Comparison of ENCODE assay signal across 8 cellular contexts in genomic region chr1:240575976-240576666, GRCh38. TPM values are rescaled to one million over a fixed set of nuclear protein-coding genes. Genes with fewer than 3 reads are reported as not detected.
A peak's percentile ranks its signal among the peaks of the same experiment; 100 is the strongest.
DNase-seq lines count a peak whose midpoint lies in the region; ATAC-seq and TF ChIP-seq lines count a peak whose summit lies in the region.

No MANE protein-coding gene starts in this region.

- peaks cover 19% of the 10 kb centered on the region for H3K4me1 Mint-ChIP-seq in endodermal cell

- TF ChIP-seq CTCF in endodermal cell (conservative IDR thresholded peaks at IDR 0.05) (no peak), smooth muscle cell (IDR thresholded peaks at IDR 0.05; ENCODE audit: borderline replicate concordance, insufficient read depth, poor library complexity, severe bottlenecking) (no peak)

- peak overlapping the region; percentile 12 for H2AFZ ChIP-seq in smooth muscle cell (ENCODE audit: low read depth)

- H3K79me2 ChIP-seq in smooth muscle cell (ENCODE audit: low read depth) = no peaks in the 10 kb centered on the region

- peak overlapping the region; percentile 89 for H3K27ac Mint-ChIP-seq in endodermal cell

- H3K9ac ChIP-seq in endodermal cell (ENCODE audit: extremely low read depth, low read length, poor library complexity, severe bottlenecking) = no peak overlapping the region
- no peak overlapping the region for H3K9ac ChIP-seq in smooth muscle cell (ENCODE audit: low read depth)

- H3K36me3 ChIP-seq in endodermal cell (ENCODE audit: control insufficient read depth, insufficient read depth, low read length) (peaks cover 46% of the 10 kb centered on the region), smooth muscle cell (ENCODE audit: low read depth) (no peaks in the 10 kb centered on the region)

- WGBS in endodermal cell (ENCODE audit: insufficient coverage in 1 of 2, insufficient read length in 1 of 2), 2 experiments = 90 to 100% methylated on average over 1 to 8 of the region's 9 CpGs
- 57% methylated on average over 9 of the region's 9 CpGs for WGBS in smooth muscle cell (ENCODE audit: low lambda C conversion rate)

- no peaks in the 10 kb centered on the region for H3F3A ChIP-seq in smooth muscle cell (ENCODE audit: low read depth)

- DNase-seq in GM04504 (ENCODE audit: low read depth) (peak; percentile 61), SKM-1 (lab: John Stamatoyannopoulos, UW; ENCODE audit: unreplicated experiment) (peak; percentile 82), endodermal cell (no peak), smooth muscle cell (lab: John Stamatoyannopoulos, UW; ENCODE audit: unreplicated experiment) (no peak), mucosa of gallbladder (ENCODE audit: low spot score) (no peak), NCI-H146 (lab: John Stamatoyannopoulos, UW) (no peak), NCI-H1417 treated with DMSO at 0.1 percent for 48 hours (lab: John Stamatoyannopoulos, UW) (no peak)

- H3K4me1 ChIP-seq in endodermal cell (ENCODE audit: control insufficient read depth, insufficient read depth, low read length) (peaks cover 7% of the 10 kb centered on the region), smooth muscle cell (ENCODE audit: low read depth) (no peaks in the 10 kb centered on the region)

- H4K20me1 ChIP-seq in smooth muscle cell (ENCODE audit: low read depth) = no peaks in the 10 kb centered on the region

- peaks cover 11% of the 10 kb centered on the region for H3K36me3 Mint-ChIP-seq in endodermal cell (ENCODE audit: low read depth)

- H3K4me3 ChIP-seq in endodermal cell (ENCODE audit: low read length) (no peak overlapping the region), smooth muscle cell (peak overlapping the region; percentile 41)

- no peaks in the 10 kb centered on the region for H3K9me3 Mint-ChIP-seq in endodermal cell

- H3K27me3 Mint-ChIP-seq in endodermal cell (ENCODE audit: insufficient read depth) = no peaks in the 10 kb centered on the region

- H3K27ac ChIP-seq in endodermal cell (ENCODE audit: low read depth, low read length) (no peak overlapping the region), smooth muscle cell (ENCODE audit: low read depth) (peak overlapping the region; percentile 27)

- peak; percentile 95 for ATAC-seq in HG03097 (IDR thresholded peaks at IDR 0.05; ENCODE audit: low FRiP score, unreplicated experiment)

- no peaks in the 10 kb centered on the region for H3K9me3 ChIP-seq in endodermal cell (ENCODE audit: control insufficient read depth, low read length)
- no peaks in the 10 kb centered on the region for H3K9me3 ChIP-seq in smooth muscle cell (replicated peaks; ENCODE audit: low read depth)

- H3K4me3 Mint-ChIP-seq in endodermal cell = no peak overlapping the region

- H3K4me2 ChIP-seq in smooth muscle cell = peak overlapping the region; percentile 80

- H3K27me3 ChIP-seq in endodermal cell (ENCODE audit: control insufficient read depth, insufficient read depth, low read length, poor library complexity, severe bottlenecking) (no peaks in the 10 kb centered on the region), smooth muscle cell (ENCODE audit: low read depth) (no peaks in the 10 kb centered on the region)

RNA-seq across cellular contexts. Expression of gene GREM2, which starts 35.8 kb away (rescaled TPM):
- total RNA-seq in endodermal cell (10 to 100 TPM in 1 of 2 donors, 1 to 10 TPM in 1; 7.8 to 10.9 TPM), smooth muscle cell (8.0 and 9.1 TPM in 2 replicates), mucosa of gallbladder (52.2 TPM)
- 6.3 TPM for polyA plus RNA-seq in endodermal cell (2013, experiment 1 of 2)
- polyA plus RNA-seq in endodermal cell (2013, experiment 2 of 2) = 6.1 TPM
- polyA plus RNA-seq in smooth muscle cell = 14.1 and 15.1 TPM in 2 replicates

Comparison
In these comparisons a context has a peak if more than half of its experiments do, and no peak if none do; other contexts are left out.
1. DNase-seq: peak in GM04504 (single experiment) and SKM-1 (single experiment); none in endodermal cell (single experiment), smooth muscle cell (single experiment), mucosa of gallbladder (single experiment), NCI-H146 (single experiment) and NCI-H1417 treated with DMSO at 0.1 percent for 48 hours (single experiment).